In the genomic region with DNA sequence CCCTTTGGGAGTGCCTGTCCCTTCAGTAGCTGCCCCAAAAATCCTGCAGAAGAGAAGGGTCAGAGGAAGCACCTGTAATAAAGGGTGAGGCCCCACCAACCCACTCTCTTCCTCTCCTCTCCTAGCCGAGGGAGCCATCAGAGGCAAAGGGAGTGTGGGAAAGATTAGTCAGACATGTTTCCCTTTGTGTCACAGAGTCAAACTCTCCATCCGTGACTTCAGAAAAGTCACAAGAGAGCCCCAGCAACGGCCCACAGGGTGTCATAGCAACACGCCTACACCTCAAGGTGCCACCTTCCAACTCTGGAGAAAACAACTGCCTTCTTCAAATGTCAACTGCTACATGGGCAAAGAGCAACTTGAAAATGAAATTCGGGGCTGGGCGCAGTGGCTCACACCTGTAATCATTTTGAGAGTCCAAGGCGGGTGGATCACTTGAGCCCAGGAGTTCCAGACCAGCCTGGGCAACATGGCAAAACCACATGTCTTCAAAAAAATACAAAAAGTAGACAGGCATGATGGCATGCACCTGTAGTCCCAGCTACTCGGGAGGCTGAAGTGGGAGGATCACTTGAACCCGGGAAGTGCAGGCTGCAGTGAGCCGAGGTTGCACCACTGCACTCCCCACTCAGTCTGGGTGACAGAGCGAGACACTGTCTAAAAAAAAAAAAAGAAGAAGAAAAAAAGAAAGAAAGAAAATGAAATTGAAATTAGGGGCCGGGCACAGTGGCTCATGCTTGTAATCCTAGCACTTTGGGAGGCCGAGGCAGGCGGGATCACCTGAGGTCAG, we compare ENCODE assay signal across 8 cellular contexts. TPM values are rescaled to one million over a fixed set of nuclear protein-coding genes. Genes with fewer than 3 reads are reported as not detected.
DNase-seq lines count a peak whose midpoint lies in the region; ATAC-seq and TF ChIP-seq lines count a peak whose summit lies in the region.

No MANE protein-coding gene starts in this region.

- H2AK5ac ChIP-seq in mesendoderm (ENCODE audit: low read length) = no peak overlapping the region

- H3K4ac ChIP-seq in mesendoderm (ENCODE audit: low read depth, low read length) = no peak overlapping the region

- no peak overlapping the region for H2BK120ac ChIP-seq in mesendoderm (ENCODE audit: low read depth, low read length)

- H2BK5ac ChIP-seq in mesendoderm (ENCODE audit: low read length) = no peak overlapping the region

- H3K4me1 ChIP-seq in stomach = peaks cover 19 to 34% (median 25%) of the 10 kb centered on the region in 4 donors
- H3K4me1 ChIP-seq in lower lobe of right lung = peaks cover 18% of the 10 kb centered on the region
- no peaks in the 10 kb centered on the region for H3K4me1 ChIP-seq in mesendoderm (ENCODE audit: control insufficient read depth, low read depth, low read length)

- H3K4me3 ChIP-seq in stomach (no peak overlapping the region), lower lobe of right lung (no peak overlapping the region), mesendoderm (ENCODE audit: low read length) (no peak overlapping the region)

- peaks cover 2% of the 10 kb centered on the region for H3K36me3 Mint-ChIP-seq in activated CD4-positive, alpha-beta memory T cell treated with anti-CD3 and anti-CD28 coated beads for 36 hours

- ATAC-seq in HG03095 (IDR thresholded peaks at IDR 0.05; ENCODE audit: unreplicated experiment) (peak; percentile 45), lower lobe of right lung (no peak)

- peak overlapping the region; percentile 99 for H3K27ac Mint-ChIP-seq in activated CD4-positive, alpha-beta memory T cell treated with anti-CD3 and anti-CD28 coated beads for 36 hours

- in situ Hi-C loops in GM18951 (cut with MboI; ENCODE audit: low sequenced_read_pairs, unreplicated experiment) = no loop called here

- no peak overlapping the region for H3K23ac ChIP-seq in mesendoderm (ENCODE audit: low read length)

- no peaks in the 10 kb centered on the region for H3K79me1 ChIP-seq in mesendoderm (ENCODE audit: low read length)

- no peak overlapping the region for H3K56ac ChIP-seq in mesendoderm (ENCODE audit: low read length)

- H3K9me3 ChIP-seq in stomach (no peaks in the 10 kb centered on the region), lower lobe of right lung (no peaks in the 10 kb centered on the region)

- H3K18ac ChIP-seq in mesendoderm (ENCODE audit: low read length) = no peak overlapping the region

- H3K36me3 ChIP-seq in stomach = no peaks in the 10 kb centered on the region
- no peaks in the 10 kb centered on the region for H3K36me3 ChIP-seq in lower lobe of right lung
- no peaks in the 10 kb centered on the region for H3K36me3 ChIP-seq in mesendoderm (ENCODE audit: control insufficient read depth, insufficient read depth, low read length)

- CTCF ChIA-PET in activated CD4-positive, alpha-beta memory T cell treated with anti-CD3 and anti-CD28 coated beads for 36 hours (lab: Charles Lee) = interaction anchor here (1.4 to 7.6 kb wide), 5 partner anchors 17 to 110 kb away, joined by 4 to 288 read pairs (median 12); a partner anchor contains a TSS

- POLR2A ChIA-PET in activated CD4-positive, alpha-beta memory T cell treated with anti-CD3 and anti-CD28 coated beads for 36 hours (lab: Charles Lee) = interaction anchor here (1.0 to 6.3 kb wide), 10 partner anchors 17 to 112 kb away, joined by 3 to 80 read pairs (median 10); a partner anchor contains a TSS

- H4K8ac ChIP-seq in mesendoderm (ENCODE audit: low read depth, low read length) = no peak overlapping the region

- DNase-seq in activated CD4-positive, alpha-beta memory T cell treated with anti-CD3 and anti-CD28 coated beads for 36 hours = peak; percentile 98
- peak; percentile 37 to 53 for DNase-seq in lung microvascular endothelial cell (ENCODE audit: low read depth in 2 of 2)
- peak; percentile 34 for DNase-seq in stomach
- no peak for DNase-seq in lower lobe of right lung
- no peak for DNase-seq in NCI-H526 (lab: John Stamatoyannopoulos, UW)
- DNase-seq in mesendoderm = no peak

- no peak overlapping the region for H3K4me2 ChIP-seq in mesendoderm (ENCODE audit: low read length)

- H2BK15ac ChIP-seq in mesendoderm (replicated peaks; ENCODE audit: low read depth) = no peak overlapping the region

- no peaks in the 10 kb centered on the region for H3K79me2 ChIP-seq in mesendoderm (ENCODE audit: control insufficient read depth, insufficient read depth, low read length)

- H3K9ac ChIP-seq in mesendoderm (ENCODE audit: low read length) = no peak overlapping the region

- TF ChIP-seq EP300 in stomach (IDR thresholded peaks at IDR 0.05) = no peak

- no peak for TF ChIP-seq CTCF in stomach (IDR thresholded peaks at IDR 0.05)
- no peak for TF ChIP-seq CTCF in lower lobe of right lung (IDR thresholded peaks at IDR 0.05)

- 65 to 78% (median 75%) methylated on average over 14 of the region's 14 CpGs for WGBS in stomach, 5 donors
- no CpG with 5 or more reads among the region's 14 CpGs for WGBS in mesendoderm (ENCODE audit: extremely low coverage, insufficient coverage, low lambda C conversion rate)

- peaks cover 3% of the 10 kb centered on the region for H3K27me3 Mint-ChIP-seq in activated CD4-positive, alpha-beta memory T cell treated with anti-CD3 and anti-CD28 coated beads for 36 hours

- peaks cover 65% of the 10 kb centered on the region for H3K4me1 Mint-ChIP-seq in activated CD4-positive, alpha-beta memory T cell treated with anti-CD3 and anti-CD28 coated beads for 36 hours (ENCODE audit: low read depth)

- intact Hi-C loops in activated CD4-positive, alpha-beta memory T cell treated with anti-CD3 and anti-CD28 coated beads for 36 hours (cut with micrococcal nuclease) = loop anchor here (1.0 to 10.0 kb wide), 7 partner anchors 16 to 425 kb away; a partner anchor contains a TSS
- intact Hi-C loops in stomach (cut with DNase I; ENCODE audit: low total_unique reads) = loop anchor here (5.0 to 10.0 kb wide), 2 partner anchors 35 to 108 kb away; a partner anchor contains a TSS
- intact Hi-C loops in lower lobe of right lung (cut with DNase I) = no loop called here

- TF ChIP-seq POLR2A in GM18951 (IDR thresholded peaks at IDR 0.05; ENCODE audit: extremely low read depth, insufficient read depth, insufficient read length) (peak; percentile 33), stomach (IDR thresholded peaks at IDR 0.05) (no peak)

- H3K9me3 Mint-ChIP-seq in activated CD4-positive, alpha-beta memory T cell treated with anti-CD3 and anti-CD28 coated beads for 36 hours = no peaks in the 10 kb centered on the region

- H3K27ac ChIP-seq in stomach (peak overlapping the region in 2 of 5 donors; percentile 25 to 53), lower lobe of right lung (no peak overlapping the region), mesendoderm (ENCODE audit: low read depth, low read length) (no peak overlapping the region)

- no peak overlapping the region for H4K5ac ChIP-seq in mesendoderm (ENCODE audit: low read length)

- H3K27me3 ChIP-seq in stomach (no peaks in the 10 kb centered on the region), lower lobe of right lung (ENCODE audit: low read depth) (no peaks in the 10 kb centered on the region), mesendoderm (ENCODE audit: insufficient read depth, low read length, poor library complexity) (no peaks in the 10 kb centered on the region)

- H3K4me3 Mint-ChIP-seq in activated CD4-positive, alpha-beta memory T cell treated with anti-CD3 and anti-CD28 coated beads for 36 hours = peak overlapping the region; percentile 82

RNA-seq across cellular contexts. Expression of a gene that starts 17.7 kb away (rescaled TPM):
- 10 to 100 TPM; 36.5 to 39.3 TPM for total RNA-seq in activated CD4-positive, alpha-beta memory T cell treated with anti-CD3 and anti-CD28 coated beads for 36 hours
- total RNA-seq in lung microvascular endothelial cell (not detected in 2 replicates), stomach (1 to 10 TPM in 1 of 5 donors, under 1 TPM in 1, not detected in 3; 0.92 to 8.7 TPM), lower lobe of right lung (2.3 TPM)
- 1 to 10 TPM; 1.7 to 5.8 (median 3.2) TPM for polyA plus RNA-seq in stomach
- polyA plus RNA-seq in mesendoderm (2013, experiment 1 of 2) = 0.25 TPM
- polyA plus RNA-seq in mesendoderm (2013, experiment 2 of 2) = 0.22 TPM

RNA-seq across cellular contexts. Expression of a gene that starts 24.8 kb away (rescaled TPM):
- 10 to 100 TPM; 33.4 to 35.0 TPM for total RNA-seq in activated CD4-positive, alpha-beta memory T cell treated with anti-CD3 and anti-CD28 coated beads for 36 hours
- total RNA-seq in lung microvascular endothelial cell = 6.5 and 19.6 TPM in 2 replicates
- 100 to 1,000 TPM in 1 of 5 donors, 10 to 100 TPM in 4; 15.2 to 115 (median 40.0) TPM for total RNA-seq in stomach
- polyA plus RNA-seq in stomach = 10 to 100 TPM; 13.0 to 15.3 (median 15.1) TPM
- total RNA-seq in lower lobe of right lung = 32.4 TPM
- polyA plus RNA-seq in mesendoderm (2013, experiment 1 of 2) = 0.35 TPM
- polyA plus RNA-seq in mesendoderm (2013, experiment 2 of 2) = 0.46 TPM

RNA-seq across cellular contexts. Expression of a gene that starts 43.1 kb away (rescaled TPM):
- 1 to 10 TPM; 1.5 to 1.9 TPM for total RNA-seq in activated CD4-positive, alpha-beta memory T cell treated with anti-CD3 and anti-CD28 coated beads for 36 hours
- total RNA-seq in lung microvascular endothelial cell = 29.9 and 49.2 TPM in 2 replicates
- 100 to 1,000 TPM in 3 of 5 donors, 10 to 100 TPM in 2; 27.5 to 471 (median 126) TPM for total RNA-seq in stomach
- 10 to 100 TPM; 47.3 to 76.3 (median 48.3) TPM for polyA plus RNA-seq in stomach
- total RNA-seq in lower lobe of right lung = 122 TPM
- 16.5 TPM for polyA plus RNA-seq in mesendoderm (2013, experiment 1 of 2)
- 15.5 TPM for polyA plus RNA-seq in mesendoderm (2013, experiment 2 of 2)

RNA-seq across cellular contexts. Expression of a gene that starts 43.4 kb away (rescaled TPM):
- 10 to 100 TPM; 27.7 to 30.2 TPM for total RNA-seq in activated CD4-positive, alpha-beta memory T cell treated with anti-CD3 and anti-CD28 coated beads for 36 hours
- total RNA-seq in lung microvascular endothelial cell (2.6 and 5.0 TPM in 2 replicates), stomach (10 to 100 TPM in 2 of 5 donors, 1 to 10 TPM in 3; 1.2 to 16.5 (median 4.8) TPM), lower lobe of right lung (6.8 TPM)
- 1 to 10 TPM in 2 of 3 donors, not detected in 1; 2.6 to 8.9 TPM for polyA plus RNA-seq in stomach
- polyA plus RNA-seq in mesendoderm (2013, experiment 1 of 2) = 8.1 TPM
- 8.5 TPM for polyA plus RNA-seq in mesendoderm (2013, experiment 2 of 2)

RNA-seq across cellular contexts. Expression of a gene that starts 51.7 kb away (rescaled TPM):
- under 1 TPM; 0.17 to 0.26 TPM for total RNA-seq in activated CD4-positive, alpha-beta memory T cell treated with anti-CD3 and anti-CD28 coated beads for 36 hours
- total RNA-seq in lung microvascular endothelial cell (0.20 and 0.22 TPM in 2 replicates), stomach (100 to 1,000 TPM in 4 of 5 donors, 10 to 100 TPM in 1; 63.3 to 486 (median 277) TPM), lower lobe of right lung (156 TPM)
- polyA plus RNA-seq in stomach = 10 to 100 TPM; 16.6 to 98.0 (median 47.5) TPM
- 71.7 TPM for polyA plus RNA-seq in mesendoderm (2013, experiment 1 of 2)
- polyA plus RNA-seq in mesendoderm (2013, experiment 2 of 2) = 73.4 TPM

Comparison
In these comparisons a context has a peak if more than half of its experiments do, and no peak if none do; other contexts are left out.
1. DNase-seq: peak in activated CD4-positive, alpha-beta memory T cell treated with anti-CD3 and anti-CD28 coated beads for 36 hours (single experiment), lung microvascular endothelial cell (2 of 2) and stomach (single experiment); none in lower lobe of right lung (single experiment), NCI-H526 (0 of 2) and mesendoderm (single experiment).
2. RNA of a gene that starts 43.1 kb away (total RNA-seq): 27.5 to 471 TPM in stomach, 122 TPM in lower lobe of right lung (single experiment) and 29.9 to 49.2 TPM in lung microvascular endothelial cell; 1.5 to 1.9 TPM in activated CD4-positive, alpha-beta memory T cell treated with anti-CD3 and anti-CD28 coated beads for 36 hours; every median in the first group is over 4 times any median in the second.